ENCODE assay signal across 12 cellular contexts in the genomic region with DNA sequence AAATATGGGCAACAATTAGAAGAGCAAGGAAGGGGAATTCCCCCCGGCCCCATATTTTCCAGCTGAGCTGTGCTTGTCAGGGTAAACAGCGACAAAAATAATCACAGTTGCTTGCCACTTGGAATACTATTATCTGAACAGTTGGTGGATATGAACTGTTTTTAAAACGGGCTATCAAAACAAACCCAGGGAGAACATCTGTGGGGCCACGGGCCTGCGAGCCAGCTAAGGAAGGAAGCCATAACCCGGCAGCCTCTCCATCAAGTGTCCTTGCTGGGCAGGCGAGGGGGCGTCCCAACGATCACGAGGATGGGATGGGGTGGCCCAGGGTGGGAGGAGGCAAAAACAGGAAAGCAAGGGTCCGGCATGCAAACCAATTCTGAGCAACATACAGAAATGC.
DNase-seq lines count a peak whose midpoint lies in the region; TF ChIP-seq lines count a peak whose summit lies in the region.
"Had no signal": no experiment of that assay in that cellular context is flagged by ENCODE, and none has a peak within 500 bp of the region (broad histone marks: within the 10 kb centered on the region; RNA-seq: fewer than 3 reads in every experiment).

No MANE protein-coding gene starts in this region.

- no peak for TF ChIP-seq POLR2A in breast epithelium (IDR thresholded peaks at IDR 0.05)
- no peak for TF ChIP-seq POLR2A in vagina (IDR thresholded peaks at IDR 0.05)

- H3K27me3 ChIP-seq in breast epithelium (no peaks in the 10 kb centered on the region), mammary epithelial cell (ENCODE audit: insufficient read depth, low read length) (no peaks in the 10 kb centered on the region), vagina (no peaks in the 10 kb centered on the region)

- DNase-seq in breast epithelium (ENCODE audit: low spot score in 2 of 2) (no peak), mammary epithelial cell (no peak), fibroblast of pulmonary artery (ENCODE audit: low read depth) (peak; percentile 36), osteocyte (ENCODE audit: extremely low spot score, unreplicated experiment) (peak; percentile 77), vagina (ENCODE audit: extremely low spot score in 2 of 2) (no peak), posterior vena cava (ENCODE audit: low spot score) (no peak), NCI-H1105 (lab: John Stamatoyannopoulos, UW) (no peak)
- DNase-seq in activated CD4-positive, alpha-beta memory T cell treated with anti-CD3 and anti-CD28 coated beads, Interleukin-2, amount 10 ng/mL, durations not matched to agents 7 days and 5 days: no peak
- DNase-seq: NCI-H82; SIG-M5; stimulated activated naive CD4-positive, alpha-beta T cell had no signal

- H3K4me1 ChIP-seq in breast epithelium (peaks cover 0 to 7% of the 10 kb centered on the region in 2 donors), mammary epithelial cell (ENCODE audit: insufficient read depth, low read length) (peaks cover 12% of the 10 kb centered on the region), vagina (peaks cover 69% of the 10 kb centered on the region)

- H3K9me3 ChIP-seq in breast epithelium: no peaks in the 10 kb centered on the region
- peaks cover 5% of the 10 kb centered on the region for H3K9me3 ChIP-seq in mammary epithelial cell (replicated peaks; ENCODE audit: insufficient read depth, low read length)
- no peaks in the 10 kb centered on the region for H3K9me3 ChIP-seq in vagina

- 87% methylated on average over 6 of the region's 11 CpGs for WGBS in mammary epithelial cell (ENCODE audit: low coverage, missing lambda C conversion rate)

- H3K36me3 ChIP-seq in breast epithelium: no peaks in the 10 kb centered on the region
- no peaks in the 10 kb centered on the region for H3K36me3 ChIP-seq in mammary epithelial cell (ENCODE audit: insufficient read depth, low read length)
- no peaks in the 10 kb centered on the region for H3K36me3 ChIP-seq in vagina

- H2AFZ ChIP-seq in mammary epithelial cell (ENCODE audit: low read depth, low read length): no peak overlapping the region

- dilution Hi-C loops in mammary epithelial cell (cut with HindIII; ENCODE audit: low sequenced_read_pairs): no loop called here

- peaks cover 58% of the 10 kb centered on the region for H3K4me1 Mint-ChIP-seq in osteocyte (ENCODE audit: unreplicated experiment)
- peaks cover 2% of the 10 kb centered on the region for H3K4me1 Mint-ChIP-seq in activated CD4-positive, alpha-beta memory T cell treated with anti-CD3 and anti-CD28 coated beads, Interleukin-2, amount 10 ng/mL, durations not matched to agents 7 days and 5 days

- H3K27ac Mint-ChIP-seq in osteocyte (ENCODE audit: unreplicated experiment): peak overlapping the region; percentile 36
- H3K27ac Mint-ChIP-seq in activated CD4-positive, alpha-beta memory T cell treated with anti-CD3 and anti-CD28 coated beads, Interleukin-2, amount 10 ng/mL, durations not matched to agents 7 days and 5 days: no peak overlapping the region

- H3K9me3 Mint-ChIP-seq in osteocyte (ENCODE audit: unreplicated experiment): no peaks in the 10 kb centered on the region
- H3K9me3 Mint-ChIP-seq in activated CD4-positive, alpha-beta memory T cell treated with anti-CD3 and anti-CD28 coated beads, Interleukin-2, amount 10 ng/mL, durations not matched to agents 7 days and 5 days: peaks cover 15% of the 10 kb centered on the region

- CTCF ChIA-PET in mammary epithelial cell (lab: Charles Lee; ENCODE audit: low non-redundant PET): no interaction called here
- CTCF ChIA-PET in activated CD4-positive, alpha-beta memory T cell treated with anti-CD3 and anti-CD28 coated beads, Interleukin-2, amount 10 ng/mL, durations not matched to agents 7 days and 5 days (lab: Charles Lee): interaction anchor here (0.6 kb wide), 1 partner anchor 982 kb away, joined by 3 read pairs; no protein-coding TSS in a partner anchor

- in situ Hi-C loops in mammary epithelial cell (cut with MboI; ENCODE audit: low sequenced_read_pairs in 2 of 2): no loop called here

- H3K27me3 Mint-ChIP-seq in osteocyte (ENCODE audit: unreplicated experiment): no peaks in the 10 kb centered on the region
- no peaks in the 10 kb centered on the region for H3K27me3 Mint-ChIP-seq in activated CD4-positive, alpha-beta memory T cell treated with anti-CD3 and anti-CD28 coated beads, Interleukin-2, amount 10 ng/mL, durations not matched to agents 7 days and 5 days

- POLR2A ChIA-PET in activated CD4-positive, alpha-beta memory T cell treated with anti-CD3 and anti-CD28 coated beads, Interleukin-2, amount 10 ng/mL, durations not matched to agents 7 days and 5 days (lab: Charles Lee): no interaction called here

- no peak for TF ChIP-seq CTCF in breast epithelium (IDR thresholded peaks at IDR 0.05)
- TF ChIP-seq CTCF in mammary epithelial cell (conservative IDR thresholded peaks at IDR 0.05 in 1 of 2, IDR thresholded peaks at IDR 0.05 in 1 of 2; ENCODE audit: extremely low read depth in 1 of 2, insufficient read depth in 1 of 2, low read depth in 1 of 2, low read length in 2 of 2): no peak
- no peak for TF ChIP-seq CTCF in fibroblast of pulmonary artery (IDR thresholded peaks at IDR 0.05; ENCODE audit: low read length, missing control alignments)
- no peak for TF ChIP-seq CTCF in osteocyte (IDR thresholded peaks at IDR 0.05)
- TF ChIP-seq CTCF in vagina (IDR thresholded peaks at IDR 0.05): no peak

- H3K27ac ChIP-seq in breast epithelium (peak overlapping the region; percentile 90 to 99), mammary epithelial cell (ENCODE audit: insufficient read depth, low read depth, low read length) (no peak overlapping the region), vagina (peak overlapping the region; percentile 94)
- H3K27ac ChIP-seq: VCaP had no signal

- H3K4me3 ChIP-seq in breast epithelium: no peak overlapping the region
- no peak overlapping the region for H3K4me3 ChIP-seq in mammary epithelial cell (replicated peaks in 1 of 3; ENCODE audit: insufficient read depth in 1 of 3, low read depth in 2 of 3, low read length in 3 of 3)
- H3K4me3 ChIP-seq in fibroblast of pulmonary artery (replicated peaks; ENCODE audit: low read depth, low read length): no peak overlapping the region
- no peak overlapping the region for H3K4me3 ChIP-seq in vagina

- no peak overlapping the region for H3K9ac ChIP-seq in mammary epithelial cell (ENCODE audit: insufficient read depth, low read length)

- intact Hi-C loops in breast epithelium (cut with DNase I; ENCODE audit: low total_unique reads): no loop called here
- intact Hi-C loops in mammary epithelial cell (cut with micrococcal nuclease): loop anchor here (10.0 kb wide), 1 partner anchor 945 kb away; no protein-coding TSS in a partner anchor
- intact Hi-C loops in vagina (cut with DNase I): no loop called here
- intact Hi-C loops in posterior vena cava (cut with DNase I): loop anchor here (5.0 to 10.0 kb wide), 3 partner anchors 52 to 918 kb away; no protein-coding TSS in a partner anchor

- no peaks in the 10 kb centered on the region for H3K36me3 Mint-ChIP-seq in osteocyte (ENCODE audit: unreplicated experiment)
- no peaks in the 10 kb centered on the region for H3K36me3 Mint-ChIP-seq in activated CD4-positive, alpha-beta memory T cell treated with anti-CD3 and anti-CD28 coated beads, Interleukin-2, amount 10 ng/mL, durations not matched to agents 7 days and 5 days (ENCODE audit: low read depth)

- H3K4me3 Mint-ChIP-seq in osteocyte (ENCODE audit: unreplicated experiment): no peak overlapping the region
- H3K4me3 Mint-ChIP-seq in activated CD4-positive, alpha-beta memory T cell treated with anti-CD3 and anti-CD28 coated beads, Interleukin-2, amount 10 ng/mL, durations not matched to agents 7 days and 5 days: no peak overlapping the region

- H4K20me1 ChIP-seq in mammary epithelial cell (ENCODE audit: insufficient read depth, low read length): no peaks in the 10 kb centered on the region

- no TSS peak for BruUV-seq in mammary epithelial cell (replicated peaks; lab: Mats Ljungman, UMichigan)

- H3K79me2 ChIP-seq in mammary epithelial cell (ENCODE audit: insufficient read depth, low read length): no peaks in the 10 kb centered on the region

- H3K4me2 ChIP-seq in mammary epithelial cell (ENCODE audit: insufficient read depth, low read depth, low read length): no peak overlapping the region

Comparison
In these comparisons a context has a peak if more than half of its experiments do, and no peak if none do; other contexts are left out.
1. intact Hi-C loops: an anchor here in mammary epithelial cell (10.0 kb wide) and posterior vena cava (5.0 to 10.0 kb wide); none called in breast epithelium and vagina.
2. DNase-seq: peak in fibroblast of pulmonary artery (single experiment) and osteocyte (single experiment); none in breast epithelium (0 of 2), mammary epithelial cell (single experiment), vagina (0 of 2), posterior vena cava (single experiment), NCI-H1105 (single experiment) and activated CD4-positive, alpha-beta memory T cell treated with anti-CD3 and anti-CD28 coated beads, Interleukin-2, amount 10 ng/mL, durations not matched to agents 7 days and 5 days (single experiment).